Comparison of ENCODE assay signal across 8 cellular contexts in genomic region chr14:70018713-70019201, GRCh38.
DNase-seq lines count a peak whose midpoint lies in the region; ATAC-seq and TF ChIP-seq lines count a peak whose summit lies in the region.

No MANE protein-coding gene starts in this region.

- no peaks in the 10 kb centered on the region for H3K9me3 Mint-ChIP-seq in effector memory CD8-positive, alpha-beta T cell

- CTCF ChIA-PET in HEK293 (lab: Yijun Ruan, JAX), result interaction anchor here (0.7 to 1.9 kb wide), 4 partner anchors 9 to 67 kb away, joined by 3 to 8 read pairs (median 4); no protein-coding TSS in a partner anchor

- no peak for TF ChIP-seq CTCF in HEK293 (tag by site-specific recombination; IDR thresholded peaks at IDR 0.05)
- TF ChIP-seq CTCF in astrocyte of the cerebellum (IDR thresholded peaks at IDR 0.05; ENCODE audit: low read depth, low read length, missing control alignments), result no peak

- H3K27me3 Mint-ChIP-seq in effector memory CD8-positive, alpha-beta T cell, result peaks cover 27 to 40% of the 10 kb centered on the region in 2 donors

- H3K36me3 ChIP-seq in HEK293 (ENCODE audit: control insufficient read depth in 2 of 2, insufficient read depth in 1 of 2, low read length in 2 of 2), result peaks cover 0 to 54% of the 10 kb centered on the region in 2 experiments; a peak in 2 of 3 replicates

- peak overlapping the region in 1 of 2 donors; percentile 30 for H3K4me3 Mint-ChIP-seq in effector memory CD8-positive, alpha-beta T cell

- H3K4me1 ChIP-seq in HEK293 (ENCODE audit: control insufficient read depth, insufficient read depth, low read length), result peaks cover 12% of the 10 kb centered on the region

- ATAC-seq in HG03135 (IDR thresholded peaks at IDR 0.05; ENCODE audit: unreplicated experiment), result no peak
- no peak for ATAC-seq in effector memory CD8-positive, alpha-beta T cell (replicated peaks)

- in situ Hi-C loops in astrocyte of the cerebellum (cut with HindIII; ENCODE audit: low sequenced_read_pairs), result no loop called here

- peaks cover 0 to 5% of the 10 kb centered on the region in 2 donors for H3K4me1 Mint-ChIP-seq in effector memory CD8-positive, alpha-beta T cell (ENCODE audit: low read depth in 2 of 2)

- POLR2A ChIA-PET in HEK293 (lab: Yijun Ruan, JAX), result interaction anchor here (1.1 kb wide), 1 partner anchor 139 kb away, joined by 3 read pairs; no protein-coding TSS in a partner anchor

- no peak overlapping the region for H3K27ac ChIP-seq in HEK293 (ENCODE audit: extremely low read depth, low read depth, low read length)

- H3K9me3 ChIP-seq in HEK293 (ENCODE audit: control insufficient read depth, insufficient read depth, low read depth, low read length), result no peaks in the 10 kb centered on the region

- DNase-seq in AG20443 (ENCODE audit: low spot score), result peak; percentile 43
- DNase-seq in astrocyte of the cerebellum (ENCODE audit: low read depth), result peak; percentile 94
- DNase-seq in mucosa of gallbladder (ENCODE audit: low spot score), result peak; percentile 33
- DNase-seq in COLO829 (ENCODE audit: low spot score), result no peak
- DNase-seq in NCI-H146 treated with DMSO at 0.1 percent for 48 hours (lab: John Stamatoyannopoulos, UW; ENCODE audit: unreplicated experiment), result no peak
- no peak for DNase-seq in effector memory CD8-positive, alpha-beta T cell

- H3K27ac Mint-ChIP-seq in effector memory CD8-positive, alpha-beta T cell, result peak overlapping the region in 1 of 2 donors; percentile 16

- no peak overlapping the region for H3K4me3 ChIP-seq in HEK293 (ENCODE audit: low read depth, low read length)
- H3K4me3 ChIP-seq in astrocyte of the cerebellum (ENCODE audit: low read depth, low read length), result no peak overlapping the region

- H3K36me3 Mint-ChIP-seq in effector memory CD8-positive, alpha-beta T cell (ENCODE audit: insufficient read depth), result peaks cover 2% of the 10 kb centered on the region

TF ChIP-seq in HEK293, 187 proteins besides CTCF, POLR2A, EP300 and RAD21 (continues in another document):
- no peak for TF ChIP-seq ZNF513 (tag by site-specific recombination; IDR thresholded peaks at IDR 0.05)
- no peak for TF ChIP-seq ZNF785 (tag by site-specific recombination; IDR thresholded peaks at IDR 0.05)
- TF ChIP-seq, protein P1, sequence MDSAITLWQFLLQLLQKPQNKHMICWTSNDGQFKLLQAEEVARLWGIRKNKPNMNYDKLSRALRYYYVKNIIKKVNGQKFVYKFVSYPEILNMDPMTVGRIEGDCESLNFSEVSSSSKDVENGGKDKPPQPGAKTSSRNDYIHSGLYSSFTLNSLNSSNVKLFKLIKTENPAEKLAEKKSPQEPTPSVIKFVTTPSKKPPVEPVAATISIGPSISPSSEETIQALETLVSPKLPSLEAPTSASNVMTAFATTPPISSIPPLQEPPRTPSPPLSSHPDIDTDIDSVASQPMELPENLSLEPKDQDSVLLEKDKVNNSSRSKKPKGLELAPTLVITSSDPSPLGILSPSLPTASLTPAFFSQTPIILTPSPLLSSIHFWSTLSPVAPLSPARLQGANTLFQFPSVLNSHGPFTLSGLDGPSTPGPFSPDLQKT (IDR thresholded peaks at IDR 0.05; ENCODE audit: borderline replicate concordance, low read depth, low read length), result no peak
- TF ChIP-seq ZSCAN16 (tag by site-specific recombination; IDR thresholded peaks at IDR 0.05), result no peak
- TF ChIP-seq, protein P2, sequence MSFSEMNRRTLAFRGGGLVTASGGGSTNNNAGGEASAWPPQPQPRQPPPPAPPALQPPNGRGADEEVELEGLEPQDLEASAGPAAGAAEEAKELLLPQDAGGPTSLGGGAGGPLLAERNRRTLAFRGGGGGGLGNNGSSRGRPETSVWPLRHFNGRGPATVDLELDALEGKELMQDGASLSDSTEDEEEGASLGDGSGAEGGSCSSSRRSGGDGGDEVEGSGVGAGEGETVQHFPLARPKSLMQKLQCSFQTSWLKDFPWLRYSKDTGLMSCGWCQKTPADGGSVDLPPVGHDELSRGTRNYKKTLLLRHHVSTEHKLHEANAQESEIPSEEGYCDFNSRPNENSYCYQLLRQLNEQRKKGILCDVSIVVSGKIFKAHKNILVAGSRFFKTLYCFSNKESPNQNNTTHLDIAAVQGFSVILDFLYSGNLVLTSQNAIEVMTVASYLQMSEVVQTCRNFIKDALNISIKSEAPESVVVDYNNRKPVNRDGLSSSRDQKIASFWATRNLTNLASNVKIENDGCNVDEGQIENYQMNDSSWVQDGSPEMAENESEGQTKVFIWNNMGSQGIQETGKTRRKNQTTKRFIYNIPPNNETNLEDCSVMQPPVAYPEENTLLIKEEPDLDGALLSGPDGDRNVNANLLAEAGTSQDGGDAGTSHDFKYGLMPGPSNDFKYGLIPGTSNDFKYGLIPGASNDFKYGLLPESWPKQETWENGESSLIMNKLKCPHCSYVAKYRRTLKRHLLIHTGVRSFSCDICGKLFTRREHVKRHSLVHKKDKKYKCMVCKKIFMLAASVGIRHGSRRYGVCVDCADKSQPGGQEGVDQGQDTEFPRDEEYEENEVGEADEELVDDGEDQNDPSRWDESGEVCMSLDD (tag by site-specific recombination; IDR thresholded peaks at IDR 0.05), result no peak
- no peak for TF ChIP-seq ZNF600 (tag by site-specific recombination; IDR thresholded peaks at IDR 0.05)
- TF ChIP-seq ZNF585B (tag by site-specific recombination; IDR thresholded peaks at IDR 0.05), result no peak
- TF ChIP-seq KLF17 (tag by site-specific recombination; IDR thresholded peaks at IDR 0.05), result no peak
- TF ChIP-seq, protein P3, sequence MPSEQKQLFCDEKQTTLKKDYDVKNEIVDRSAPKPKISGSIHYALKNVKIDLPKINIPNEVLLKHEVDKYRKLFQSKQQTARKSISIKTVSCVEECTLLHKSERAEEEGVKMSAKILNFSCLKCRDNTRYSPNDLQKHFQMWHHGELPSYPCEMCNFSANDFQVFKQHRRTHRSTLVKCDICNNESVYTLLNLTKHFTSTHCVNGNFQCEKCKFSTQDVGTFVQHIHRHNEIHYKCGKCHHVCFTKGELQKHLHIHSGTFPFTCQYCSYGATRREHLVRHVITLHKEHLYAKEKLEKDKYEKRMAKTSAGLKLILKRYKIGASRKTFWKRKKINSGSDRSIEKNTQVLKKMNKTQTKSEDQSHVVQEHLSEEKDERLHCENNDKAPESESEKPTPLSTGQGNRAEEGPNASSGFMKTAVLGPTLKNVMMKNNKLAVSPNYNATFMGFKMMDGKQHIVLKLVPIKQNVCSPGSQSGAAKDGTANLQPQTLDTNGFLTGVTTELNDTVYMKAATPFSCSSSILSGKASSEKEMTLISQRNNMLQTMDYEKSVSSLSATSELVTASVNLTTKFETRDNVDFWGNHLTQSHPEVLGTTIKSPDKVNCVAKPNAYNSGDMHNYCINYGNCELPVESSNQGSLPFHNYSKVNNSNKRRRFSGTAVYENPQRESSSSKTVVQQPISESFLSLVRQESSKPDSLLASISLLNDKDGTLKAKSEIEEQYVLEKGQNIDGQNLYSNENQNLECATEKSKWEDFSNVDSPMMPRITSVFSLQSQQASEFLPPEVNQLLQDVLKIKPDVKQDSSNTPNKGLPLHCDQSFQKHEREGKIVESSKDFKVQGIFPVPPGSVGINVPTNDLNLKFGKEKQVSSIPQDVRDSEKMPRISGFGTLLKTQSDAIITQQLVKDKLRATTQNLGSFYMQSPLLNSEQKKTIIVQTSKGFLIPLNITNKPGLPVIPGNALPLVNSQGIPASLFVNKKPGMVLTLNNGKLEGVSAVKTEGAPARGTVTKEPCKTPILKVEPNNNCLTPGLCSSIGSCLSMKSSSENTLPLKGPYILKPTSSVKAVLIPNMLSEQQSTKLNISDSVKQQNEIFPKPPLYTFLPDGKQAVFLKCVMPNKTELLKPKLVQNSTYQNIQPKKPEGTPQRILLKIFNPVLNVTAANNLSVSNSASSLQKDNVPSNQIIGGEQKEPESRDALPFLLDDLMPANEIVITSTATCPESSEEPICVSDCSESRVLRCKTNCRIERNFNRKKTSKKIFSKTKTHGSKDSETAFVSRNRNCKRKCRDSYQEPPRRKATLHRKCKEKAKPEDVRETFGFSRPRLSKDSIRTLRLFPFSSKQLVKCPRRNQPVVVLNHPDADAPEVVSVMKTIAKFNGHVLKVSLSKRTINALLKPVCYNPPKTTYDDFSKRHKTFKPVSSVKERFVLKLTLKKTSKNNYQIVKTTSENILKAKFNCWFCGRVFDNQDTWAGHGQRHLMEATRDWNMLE (tag by site-specific recombination; conservative IDR thresholded peaks at IDR 0.05; ENCODE audit: low read depth), result no peak
- TF ChIP-seq ZNF366 (tag by site-specific recombination; conservative IDR thresholded peaks at IDR 0.05), result no peak
- TF ChIP-seq SCRT2 (tag by site-specific recombination; IDR thresholded peaks at IDR 0.05), result no peak
- TF ChIP-seq KLF16 (tag by site-specific recombination; IDR thresholded peaks at IDR 0.05), result no peak

Comparison
In these comparisons a context has a peak if more than half of its experiments do, and no peak if none do; other contexts are left out.
1. DNase-seq: peak in AG20443 (single experiment), astrocyte of the cerebellum (single experiment) and mucosa of gallbladder (single experiment); none in COLO829 (single experiment), NCI-H146 treated with DMSO at 0.1 percent for 48 hours (single experiment) and effector memory CD8-positive, alpha-beta T cell (0 of 3).